In the genomic region with DNA sequence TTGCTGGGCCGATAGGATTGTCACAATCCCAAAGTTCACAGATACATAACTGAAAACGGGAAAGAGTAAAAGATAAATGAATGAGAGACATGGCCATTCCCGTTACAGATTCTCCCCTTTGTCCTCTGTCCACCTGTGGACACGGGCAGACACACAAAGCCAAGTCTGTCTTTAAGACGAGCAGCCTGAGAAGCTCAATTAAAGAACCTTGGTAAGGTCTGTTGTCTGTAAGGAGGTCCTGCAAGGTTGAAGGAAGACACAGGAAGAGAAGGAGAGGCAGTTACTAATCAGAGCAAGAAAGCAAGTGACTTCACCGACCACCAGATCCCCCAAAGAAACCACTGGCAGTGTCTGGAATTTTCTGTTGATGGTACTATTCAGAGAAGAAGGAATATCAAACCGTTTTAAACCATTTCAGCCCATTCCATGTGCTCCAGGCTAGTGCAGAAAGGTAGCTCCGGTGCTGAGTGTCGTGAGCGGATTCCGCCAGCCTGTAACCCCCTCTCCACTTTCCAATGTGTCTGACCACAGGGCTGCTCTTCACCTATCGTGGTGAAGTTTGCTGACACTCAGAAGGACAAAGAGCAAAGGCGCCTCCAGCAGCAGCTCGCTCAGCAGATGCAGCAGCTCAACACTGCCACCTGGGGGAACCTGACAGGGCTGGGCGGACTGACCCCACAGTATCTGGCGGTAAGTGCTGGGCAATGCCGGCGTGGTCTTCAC, we compare ENCODE assay signal across 8 cellular contexts.
DNase-seq lines count a peak whose midpoint lies in the region; ATAC-seq, FAIRE-seq and TF ChIP-seq lines count a peak whose summit lies in the region.

No MANE protein-coding gene starts in this region.

- peak; percentile 49 for FAIRE-seq in HepG2 (lab: Jason Lieb, UNC)

- peak; percentile 78 for TF ChIP-seq RAD21 in HepG2 (CRISPR knock-in tag; IDR thresholded peaks at IDR 0.05)

- H3K36me3 ChIP-seq in HepG2 (replicated peaks in 1 of 2; ENCODE audit: control insufficient read depth in 1 of 2, insufficient read depth in 2 of 2, low read length in 2 of 2): no peaks in the 10 kb centered on the region

- H3K27ac ChIP-seq in HepG2 (ENCODE audit: extremely low read length, insufficient read depth, low read length): no peak overlapping the region

- BruUV-seq in HepG2 (replicated peaks; lab: Mats Ljungman, UMichigan): no TSS peak

- H3K4me1 ChIP-seq in HepG2 (ENCODE audit: insufficient read depth, low read length): 0 out of 2 replicates have a peak, but pooled peaks cover 5% of the 10 kb centered on the region

- intact Hi-C loops in HepG2 (cut with micrococcal nuclease; ENCODE audit: unreplicated experiment): loop anchor here (1.0 kb wide), 1 partner anchor 1932 kb away; no protein-coding TSS in a partner anchor

- no peak overlapping the region for H2AFZ ChIP-seq in HepG2 (ENCODE audit: low read length)

- H4K20me1 ChIP-seq in HepG2 (ENCODE audit: insufficient read depth, low read length): no peaks in the 10 kb centered on the region

- WGBS in HepG2 (ENCODE audit: low lambda C conversion rate): 3% methylated on average over 16 of the region's 18 CpGs

- TF ChIP-seq EP300 in HepG2 (IDR thresholded peaks at IDR 0.05; ENCODE audit: low read depth in 2 of 2, low read length in 2 of 2): no peak
- TF ChIP-seq EP300 in HepG2 (CRISPR knock-in tag; IDR thresholded peaks at IDR 0.05; ENCODE audit: borderline replicate concordance): no peak

- POLR2A ChIA-PET in HepG2 (lab: Yijun Ruan, JAX): no interaction called here

- H3K4me2 ChIP-seq in HepG2 (ENCODE audit: low read depth, low read length): peak overlapping the region; percentile 49

- DNase-seq in EH (ENCODE audit: low read depth) (peak; percentile 62), LNCaP clone FGC (ENCODE audit: low read depth) (no peak), HepG2 (ENCODE audit: low spot score) (peak; percentile 61)
- peak; percentile 58 to 74 for DNase-seq in activated CD4-positive, alpha-beta T cell treated with anti-CD3 and anti-CD28 coated beads for 24 hours (ENCODE audit: low read depth in 2 of 2)
- DNase-seq in central memory CD4-positive, alpha-beta T cell: peak; percentile 48
- peak; percentile 58 to 85 (median 64) for DNase-seq in stimulated activated CD4-positive, alpha-beta T cell treated with anti-CD3 and anti-CD28 coated beads, TNF-alpha, amount 100 ng/mL, for 48 hours (ENCODE audit: low read depth in 3 of 3)

- no peak for TF ChIP-seq POLR2A in HepG2 (IDR thresholded peaks at IDR 0.05; ENCODE audit: insufficient read depth in 1 of 2, low read depth in 2 of 2, low read length in 2 of 2)
- no peak for TF ChIP-seq POLR2A in GM18505 (IDR thresholded peaks at IDR 0.05; ENCODE audit: borderline replicate concordance, extremely low read depth, insufficient read depth, insufficient read length)

- ATAC-seq in GM21737 (IDR thresholded peaks at IDR 0.05; ENCODE audit: unreplicated experiment): peak; percentile 67
- ATAC-seq in HepG2: peak; percentile 100
- ATAC-seq in GM18505 (IDR thresholded peaks at IDR 0.05; ENCODE audit: unreplicated experiment): no peak

- H3K79me2 ChIP-seq in HepG2 (ENCODE audit: insufficient read depth, low read length): no peaks in the 10 kb centered on the region

- CTCF ChIA-PET in HepG2 (lab: Yijun Ruan, JAX; ENCODE audit: low intra/inter-chr PET ratio, low total read pairs): interaction anchor here (1.1 to 1.5 kb wide), 3 partner anchors 1928 to 1939 kb away, joined by 3 to 7 read pairs (median 3); no protein-coding TSS in a partner anchor

- no peak overlapping the region for H3K4me3 ChIP-seq in LNCaP clone FGC (ENCODE audit: low read depth, low read length)
- H3K4me3 ChIP-seq in HepG2 (replicated peaks in 1 of 3; ENCODE audit: insufficient read depth in 1 of 3, low read depth in 2 of 3, low read length in 3 of 3): no peak overlapping the region

- TF ChIP-seq CTCF in LNCaP clone FGC (IDR thresholded peaks at IDR 0.05; ENCODE audit: control insufficient read depth, extremely low read depth, insufficient read depth) (peak; percentile 97), HepG2 (CRISPR knock-in tag; IDR thresholded peaks at IDR 0.05) (peak; percentile 94)

- H3K9ac ChIP-seq in HepG2 (ENCODE audit: insufficient read depth, low read depth, low read length): no peak overlapping the region

- no peaks in the 10 kb centered on the region for H3K9me3 ChIP-seq in HepG2 (ENCODE audit: low read length)

- peaks cover 3 to 20% of the 10 kb centered on the region in 2 experiments; a peak in 3 of 5 replicates for H3K27me3 ChIP-seq in HepG2 (ENCODE audit: control insufficient read depth in 1 of 2, insufficient read depth in 2 of 2, low read length in 2 of 2)

- in situ Hi-C loops in HepG2 (cut with HindIII; ENCODE audit: extremely low pct_ligation_motif_present, low pct_unique_long_range_greater_than_20kb): loop anchor here (5.0 kb wide), 1 partner anchor 1938 kb away; no protein-coding TSS in a partner anchor

TF ChIP-seq in HepG2, 621 proteins besides CTCF, POLR2A, EP300 and RAD21 (continues in another document):
- no peak for TF ChIP-seq MXI1 (IDR thresholded peaks at IDR 0.05; ENCODE audit: borderline replicate concordance, low read depth, low read length)
- peak; percentile 96 for TF ChIP-seq RBAK (CRISPR knock-in tag; IDR thresholded peaks at IDR 0.05)
- TF ChIP-seq, protein P1, sequence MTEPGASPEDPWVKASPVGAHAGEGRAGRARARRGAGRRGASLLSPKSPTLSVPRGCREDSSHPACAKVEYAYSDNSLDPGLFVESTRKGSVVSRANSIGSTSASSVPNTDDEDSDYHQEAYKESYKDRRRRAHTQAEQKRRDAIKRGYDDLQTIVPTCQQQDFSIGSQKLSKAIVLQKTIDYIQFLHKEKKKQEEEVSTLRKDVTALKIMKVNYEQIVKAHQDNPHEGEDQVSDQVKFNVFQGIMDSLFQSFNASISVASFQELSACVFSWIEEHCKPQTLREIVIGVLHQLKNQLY (CRISPR knock-in tag; IDR thresholded peaks at IDR 0.05): no peak
- TF ChIP-seq, protein P2, sequence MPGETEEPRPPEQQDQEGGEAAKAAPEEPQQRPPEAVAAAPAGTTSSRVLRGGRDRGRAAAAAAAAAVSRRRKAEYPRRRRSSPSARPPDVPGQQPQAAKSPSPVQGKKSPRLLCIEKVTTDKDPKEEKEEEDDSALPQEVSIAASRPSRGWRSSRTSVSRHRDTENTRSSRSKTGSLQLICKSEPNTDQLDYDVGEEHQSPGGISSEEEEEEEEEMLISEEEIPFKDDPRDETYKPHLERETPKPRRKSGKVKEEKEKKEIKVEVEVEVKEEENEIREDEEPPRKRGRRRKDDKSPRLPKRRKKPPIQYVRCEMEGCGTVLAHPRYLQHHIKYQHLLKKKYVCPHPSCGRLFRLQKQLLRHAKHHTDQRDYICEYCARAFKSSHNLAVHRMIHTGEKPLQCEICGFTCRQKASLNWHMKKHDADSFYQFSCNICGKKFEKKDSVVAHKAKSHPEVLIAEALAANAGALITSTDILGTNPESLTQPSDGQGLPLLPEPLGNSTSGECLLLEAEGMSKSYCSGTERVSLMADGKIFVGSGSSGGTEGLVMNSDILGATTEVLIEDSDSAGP (CRISPR knock-in tag; IDR thresholded peaks at IDR 0.05; ENCODE audit: borderline replicate concordance): 0 out of 2 replicates have a peak, but pooled peaks have one; percentile 34
- peak; percentile 61 for TF ChIP-seq SMC3 (IDR thresholded peaks at IDR 0.05; ENCODE audit: low read length)
- 0 out of 2 replicates have a peak, but pooled peaks have one; percentile 24 for TF ChIP-seq HDAC2 (CRISPR knock-in tag; IDR thresholded peaks at IDR 0.05)
- TF ChIP-seq SPEN (CRISPR knock-in tag; IDR thresholded peaks at IDR 0.05; ENCODE audit: low read depth): 0 out of 2 replicates have a peak, but pooled peaks have one; percentile 24
- TF ChIP-seq MTA1 (CRISPR knock-in tag; IDR thresholded peaks at IDR 0.05; ENCODE audit: borderline replicate concordance): no peak
- TF ChIP-seq ZNF772 (CRISPR knock-in tag; IDR thresholded peaks at IDR 0.05): no peak
- TF ChIP-seq, protein P3, sequence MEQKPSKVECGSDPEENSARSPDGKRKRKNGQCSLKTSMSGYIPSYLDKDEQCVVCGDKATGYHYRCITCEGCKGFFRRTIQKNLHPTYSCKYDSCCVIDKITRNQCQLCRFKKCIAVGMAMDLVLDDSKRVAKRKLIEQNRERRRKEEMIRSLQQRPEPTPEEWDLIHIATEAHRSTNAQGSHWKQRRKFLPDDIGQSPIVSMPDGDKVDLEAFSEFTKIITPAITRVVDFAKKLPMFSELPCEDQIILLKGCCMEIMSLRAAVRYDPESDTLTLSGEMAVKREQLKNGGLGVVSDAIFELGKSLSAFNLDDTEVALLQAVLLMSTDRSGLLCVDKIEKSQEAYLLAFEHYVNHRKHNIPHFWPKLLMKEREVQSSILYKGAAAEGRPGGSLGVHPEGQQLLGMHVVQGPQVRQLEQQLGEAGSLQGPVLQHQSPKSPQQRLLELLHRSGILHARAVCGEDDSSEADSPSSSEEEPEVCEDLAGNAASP (CRISPR knock-in tag; IDR thresholded peaks at IDR 0.05; ENCODE audit: borderline replicate concordance): 0 out of 2 replicates have a peak, but pooled peaks have one; percentile 30
- TF ChIP-seq POGZ (CRISPR knock-in tag; IDR thresholded peaks at IDR 0.05): 0 out of 2 replicates have a peak, but pooled peaks have one; percentile 37
- TF ChIP-seq REPIN1 (CRISPR knock-in tag; IDR thresholded peaks at IDR 0.05; ENCODE audit: borderline replicate concordance, low read depth): peak; percentile 41; the same call in 1 of the 2 replicates
- peak; percentile 45; the same call in 1 of the 2 replicates for TF ChIP-seq IRF2 (CRISPR knock-in tag; IDR thresholded peaks at IDR 0.05)
- TF ChIP-seq MIXL1 (CRISPR knock-in tag; IDR thresholded peaks at IDR 0.05): 0 out of 2 replicates have a peak, but pooled peaks have one; percentile 37
- TF ChIP-seq HNF4A (CRISPR knock-in tag; IDR thresholded peaks at IDR 0.05): peak; percentile 54
- 0 out of 2 replicates have a peak, but pooled peaks have one; percentile 46 for TF ChIP-seq RNF2 (conservative IDR thresholded peaks at IDR 0.05; ENCODE audit: low read depth)
